ENCODE assay signal across 8 cellular contexts in the genomic region with DNA sequence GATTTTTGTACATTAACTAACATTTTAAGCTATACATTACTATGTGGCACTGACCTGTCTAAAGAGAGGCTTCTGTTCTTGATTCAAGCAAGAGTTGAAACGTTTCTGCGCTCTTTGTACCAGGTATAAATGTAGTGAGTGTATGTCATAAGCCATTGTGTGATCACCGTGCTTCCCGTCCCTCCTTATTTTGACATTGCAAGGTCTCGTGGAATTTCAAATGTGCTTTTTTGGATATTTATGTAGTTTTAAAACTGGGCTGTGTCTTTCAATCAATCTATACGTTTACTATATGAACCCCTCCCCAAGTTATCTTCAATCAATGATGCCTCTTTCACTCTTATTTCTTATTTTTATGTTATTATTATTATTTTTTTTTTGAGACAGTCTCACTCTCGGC. TPM values are rescaled to one million over a fixed set of nuclear protein-coding genes. Genes with fewer than 3 reads are reported as not detected.
A peak's percentile ranks its signal among the peaks of the same experiment; 100 is the strongest.
DNase-seq lines count a peak whose midpoint lies in the region; ATAC-seq, FAIRE-seq and TF ChIP-seq lines count a peak whose summit lies in the region.

A gene with protein sequence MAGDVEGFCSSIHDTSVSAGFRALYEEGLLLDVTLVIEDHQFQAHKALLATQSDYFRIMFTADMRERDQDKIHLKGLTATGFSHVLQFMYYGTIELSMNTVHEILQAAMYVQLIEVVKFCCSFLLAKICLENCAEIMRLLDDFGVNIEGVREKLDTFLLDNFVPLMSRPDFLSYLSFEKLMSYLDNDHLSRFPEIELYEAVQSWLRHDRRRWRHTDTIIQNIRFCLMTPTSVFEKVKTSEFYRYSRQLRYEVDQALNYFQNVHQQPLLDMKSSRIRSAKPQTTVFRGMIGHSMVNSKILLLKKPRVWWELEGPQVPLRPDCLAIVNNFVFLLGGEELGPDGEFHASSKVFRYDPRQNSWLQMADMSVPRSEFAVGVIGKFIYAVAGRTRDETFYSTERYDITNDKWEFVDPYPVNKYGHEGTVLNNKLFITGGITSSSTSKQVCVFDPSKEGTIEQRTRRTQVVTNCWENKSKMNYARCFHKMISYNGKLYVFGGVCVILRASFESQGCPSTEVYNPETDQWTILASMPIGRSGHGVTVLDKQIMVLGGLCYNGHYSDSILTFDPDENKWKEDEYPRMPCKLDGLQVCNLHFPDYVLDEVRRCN (minus strand): TSS at position 101 of the 400 bp plus-strand sequence. CDS start 20,493 bp downstream, outside the sequence.

- peak within 1 kb of the TSS; percentile 95 for H3K4me3 ChIP-seq in A549

- H3K27ac Mint-ChIP-seq in IgD-negative memory B cell = peak within 1 kb of the TSS; percentile 53 to 92 (median 90)
- peak within 1 kb of the TSS; percentile 59 for H3K27ac Mint-ChIP-seq in central memory CD8-positive, alpha-beta T cell (ENCODE audit: low read depth)

- peak within 1 kb of the TSS; percentile 86 to 92 (median 90) for H3K4me3 Mint-ChIP-seq in IgD-negative memory B cell
- peak within 1 kb of the TSS; percentile 78 for H3K4me3 Mint-ChIP-seq in central memory CD8-positive, alpha-beta T cell

- peaks cover 5 to 7% (median 6%) of the 10 kb centered on the region in 3 donors for H3K4me1 Mint-ChIP-seq in IgD-negative memory B cell
- H3K4me1 Mint-ChIP-seq in central memory CD8-positive, alpha-beta T cell = peaks cover 6% of the 10 kb centered on the region

- H3K27me3 Mint-ChIP-seq in IgD-negative memory B cell = no peaks in the 10 kb centered on the region
- H3K27me3 Mint-ChIP-seq in central memory CD8-positive, alpha-beta T cell = no peaks in the 10 kb centered on the region

- CTCF ChIA-PET in A549 (lab: Yijun Ruan, JAX) = interaction anchor here (1.4 to 4.5 kb wide), 4 partner anchors 11 to 244 kb away, joined by 3 to 30 read pairs (median 6); a partner anchor contains a TSS

- DNase-seq in A549 (ENCODE audit: low read depth in 1 of 2, low spot score in 1 of 2) (no peak), myocyte (ENCODE audit: low read depth) (no peak), NCI-H1694 treated with DMSO at 0.1 percent for 48 hours (lab: John Stamatoyannopoulos, UW) (no peak), iPS-NIHi11 (ENCODE audit: low spot score) (no peak), HCEC 1CT (no peak), G401 (ENCODE audit: low spot score) (no peak)
- no peak for DNase-seq in central memory CD8-positive, alpha-beta T cell (ENCODE audit: low spot score in 2 of 2)

- peaks cover 7% of the 10 kb centered on the region; the same call in 2 of the 3 replicates for H3K4me1 ChIP-seq in A549

- no peak for TF ChIP-seq RAD21 in A549 (conservative IDR thresholded peaks at IDR 0.05 in 1 of 2, IDR thresholded peaks at IDR 0.05 in 1 of 2)

- WGBS in A549 (ENCODE audit: missing lambda C conversion rate) = 77% methylated on average over 7 of the region's 7 CpGs

- TF ChIP-seq CTCF in A549 (IDR thresholded peaks at IDR 0.05) = no peak

- peak; percentile 61 for FAIRE-seq in A549 (lab: Jason Lieb, UNC)

- no peaks in the 10 kb centered on the region for H3K9me3 ChIP-seq in A549

- H3K36me3 Mint-ChIP-seq in IgD-negative memory B cell = peaks cover 3% of the 10 kb centered on the region
- H3K36me3 Mint-ChIP-seq in central memory CD8-positive, alpha-beta T cell (ENCODE audit: insufficient read depth) = peaks cover 13% of the 10 kb centered on the region

- in situ Hi-C loops in G401 (cut with HindIII; ENCODE audit: low sequenced_read_pairs) = no loop called here

- no peak for TF ChIP-seq POLR2A in A549 (IDR thresholded peaks at IDR 0.05; ENCODE audit: low read length)

- ATAC-seq in A549 = no peak
- ATAC-seq in central memory CD8-positive, alpha-beta T cell (replicated peaks; ENCODE audit: extremely low read depth, poor library complexity, severe bottlenecking) = no peak

- POLR2A ChIA-PET in A549 (lab: Yijun Ruan, JAX) = interaction anchor here (0.5 to 4.2 kb wide), 2 partner anchors 28 to 131 kb away, joined by 3 to 80 read pairs; a partner anchor contains a TSS

- H3K9me3 Mint-ChIP-seq in IgD-negative memory B cell = no peaks in the 10 kb centered on the region
- no peaks in the 10 kb centered on the region for H3K9me3 Mint-ChIP-seq in central memory CD8-positive, alpha-beta T cell

- TF ChIP-seq EP300 in A549 (IDR thresholded peaks at IDR 0.05) = no peak

- peak within 1 kb of the TSS; percentile 99 for H3K27ac ChIP-seq in A549

- peak within 1 kb of the TSS; percentile 92 for H3K4me2 ChIP-seq in A549

TF ChIP-seq in A549, 52 proteins besides CTCF, POLR2A, EP300 and RAD21:
- TF ChIP-seq, protein P1, sequence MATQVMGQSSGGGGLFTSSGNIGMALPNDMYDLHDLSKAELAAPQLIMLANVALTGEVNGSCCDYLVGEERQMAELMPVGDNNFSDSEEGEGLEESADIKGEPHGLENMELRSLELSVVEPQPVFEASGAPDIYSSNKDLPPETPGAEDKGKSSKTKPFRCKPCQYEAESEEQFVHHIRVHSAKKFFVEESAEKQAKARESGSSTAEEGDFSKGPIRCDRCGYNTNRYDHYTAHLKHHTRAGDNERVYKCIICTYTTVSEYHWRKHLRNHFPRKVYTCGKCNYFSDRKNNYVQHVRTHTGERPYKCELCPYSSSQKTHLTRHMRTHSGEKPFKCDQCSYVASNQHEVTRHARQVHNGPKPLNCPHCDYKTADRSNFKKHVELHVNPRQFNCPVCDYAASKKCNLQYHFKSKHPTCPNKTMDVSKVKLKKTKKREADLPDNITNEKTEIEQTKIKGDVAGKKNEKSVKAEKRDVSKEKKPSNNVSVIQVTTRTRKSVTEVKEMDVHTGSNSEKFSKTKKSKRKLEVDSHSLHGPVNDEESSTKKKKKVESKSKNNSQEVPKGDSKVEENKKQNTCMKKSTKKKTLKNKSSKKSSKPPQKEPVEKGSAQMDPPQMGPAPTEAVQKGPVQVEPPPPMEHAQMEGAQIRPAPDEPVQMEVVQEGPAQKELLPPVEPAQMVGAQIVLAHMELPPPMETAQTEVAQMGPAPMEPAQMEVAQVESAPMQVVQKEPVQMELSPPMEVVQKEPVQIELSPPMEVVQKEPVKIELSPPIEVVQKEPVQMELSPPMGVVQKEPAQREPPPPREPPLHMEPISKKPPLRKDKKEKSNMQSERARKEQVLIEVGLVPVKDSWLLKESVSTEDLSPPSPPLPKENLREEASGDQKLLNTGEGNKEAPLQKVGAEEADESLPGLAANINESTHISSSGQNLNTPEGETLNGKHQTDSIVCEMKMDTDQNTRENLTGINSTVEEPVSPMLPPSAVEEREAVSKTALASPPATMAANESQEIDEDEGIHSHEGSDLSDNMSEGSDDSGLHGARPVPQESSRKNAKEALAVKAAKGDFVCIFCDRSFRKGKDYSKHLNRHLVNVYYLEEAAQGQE (IDR thresholded peaks at IDR 0.05) = no peak
- TF ChIP-seq ZNF302 (CRISPR knock-in tag; IDR thresholded peaks at IDR 0.05) = no peak
- no peak for TF ChIP-seq POLR2AphosphoS2 (conservative IDR thresholded peaks at IDR 0.05; ENCODE audit: low read length)
- TF ChIP-seq RCOR1 (IDR thresholded peaks at IDR 0.05; ENCODE audit: low read depth, low read length) = no peak
- no peak for TF ChIP-seq RNF2 (IDR thresholded peaks at IDR 0.05; ENCODE audit: borderline replicate concordance, low read depth)
- no peak for TF ChIP-seq HEYL (CRISPR knock-in tag; IDR thresholded peaks at IDR 0.05)
- TF ChIP-seq EHF (CRISPR knock-in tag; IDR thresholded peaks at IDR 0.05) = no peak
- TF ChIP-seq, protein P2, sequence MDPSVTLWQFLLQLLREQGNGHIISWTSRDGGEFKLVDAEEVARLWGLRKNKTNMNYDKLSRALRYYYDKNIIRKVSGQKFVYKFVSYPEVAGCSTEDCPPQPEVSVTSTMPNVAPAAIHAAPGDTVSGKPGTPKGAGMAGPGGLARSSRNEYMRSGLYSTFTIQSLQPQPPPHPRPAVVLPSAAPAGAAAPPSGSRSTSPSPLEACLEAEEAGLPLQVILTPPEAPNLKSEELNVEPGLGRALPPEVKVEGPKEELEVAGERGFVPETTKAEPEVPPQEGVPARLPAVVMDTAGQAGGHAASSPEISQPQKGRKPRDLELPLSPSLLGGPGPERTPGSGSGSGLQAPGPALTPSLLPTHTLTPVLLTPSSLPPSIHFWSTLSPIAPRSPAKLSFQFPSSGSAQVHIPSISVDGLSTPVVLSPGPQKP (IDR thresholded peaks at IDR 0.05; ENCODE audit: low read depth, low read length) = no peak
- TF ChIP-seq FOSB (CRISPR knock-in tag; IDR thresholded peaks at IDR 0.05) = no peak
- TF ChIP-seq, protein P3, sequence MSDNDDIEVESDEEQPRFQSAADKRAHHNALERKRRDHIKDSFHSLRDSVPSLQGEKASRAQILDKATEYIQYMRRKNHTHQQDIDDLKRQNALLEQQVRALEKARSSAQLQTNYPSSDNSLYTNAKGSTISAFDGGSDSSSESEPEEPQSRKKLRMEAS (IDR thresholded peaks at IDR 0.05) = no peak
- no peak for TF ChIP-seq NR3C1 (IDR thresholded peaks at IDR 0.05)
- no peak for TF ChIP-seq FOXS1 (CRISPR knock-in tag; IDR thresholded peaks at IDR 0.05)

RNA-seq across cellular contexts. Expression of the gene that starts here (rescaled TPM):
- polyA plus RNA-seq in A549 (2011; rRNA removed) (11.2 and 15.0 TPM in 2 replicates), A549 (2017; fragmentation: RNase III; extraction: RNeasy Plus Mini Kit Qiagen cat#74134 plus additional on column Dnase treatment) (6.1 to 6.4 TPM (median 6.2 TPM) in 3 replicates), IgD-negative memory B cell (1.6 TPM)
- polyA plus RNA-seq in A549 (2012; cell fraction: cytosol; rRNA removed) = 3.8 and 4.8 TPM in 2 replicates
- polyA plus RNA-seq in A549 (2012; cell fraction: nucleus; rRNA removed) = 2.8 and 5.1 TPM in 2 replicates
- polyA minus RNA-seq in A549 (2011; rRNA and poly(A)+ RNA removed) = 12.5 and 13.4 TPM in 2 replicates
- total RNA-seq in myocyte = 11.3 and 21.2 TPM in 2 replicates
- 2.6 TPM for polyA plus RNA-seq in myocyte (2012)
- total RNA-seq in G401 (2014; rRNA removed; shearing (Covaris generic)) = 5.2 and 8.1 TPM in 2 replicates
